ENCODE assay signal across 1 cellular context in the genomic region with DNA sequence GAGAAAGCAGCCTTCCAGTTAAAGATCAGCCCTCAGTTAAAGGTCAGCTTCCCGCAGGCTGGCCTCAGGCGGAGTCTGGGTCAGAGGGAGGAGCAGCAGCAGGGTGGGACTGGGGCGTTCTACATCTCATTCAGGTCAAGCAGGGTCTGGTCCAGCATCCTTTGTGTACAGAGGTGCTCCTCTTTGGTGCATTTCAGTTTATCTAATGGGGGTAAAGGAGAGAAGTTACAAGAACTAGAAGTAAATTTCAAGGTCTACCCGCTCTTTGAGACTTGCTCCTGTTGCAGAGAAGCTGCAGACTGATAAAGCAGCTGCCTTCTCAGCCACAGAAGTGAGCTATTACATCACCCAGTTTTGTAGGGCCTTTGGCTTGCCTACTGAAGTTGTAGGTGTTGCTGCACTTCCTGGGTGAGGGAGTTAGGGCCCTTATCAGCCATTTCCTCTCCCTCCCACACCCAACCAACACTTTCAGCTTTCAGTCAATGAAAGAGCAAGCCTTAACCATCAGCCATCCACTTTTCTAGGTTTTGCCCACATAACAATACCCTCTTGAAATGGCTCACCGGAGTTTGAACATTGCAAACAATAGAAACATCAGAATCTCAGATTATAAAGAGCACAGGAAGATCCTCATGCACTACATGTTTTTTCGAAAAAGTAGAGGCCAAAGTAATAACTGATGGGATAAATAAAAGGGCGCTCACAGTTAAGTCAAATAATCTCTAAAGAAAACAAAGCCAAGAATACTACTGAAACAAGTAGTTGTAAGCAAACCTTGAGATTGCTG.
A peak's percentile ranks its signal among the peaks of the same experiment; 100 is the strongest.
TF ChIP-seq lines count a peak whose summit lies in the region.

No MANE protein-coding gene starts in this region.

TF ChIP-seq in K562, 482 proteins besides CTCF, POLR2A, EP300 and RAD21 (continued from another document and continues in another):
- TF ChIP-seq, protein P1, sequence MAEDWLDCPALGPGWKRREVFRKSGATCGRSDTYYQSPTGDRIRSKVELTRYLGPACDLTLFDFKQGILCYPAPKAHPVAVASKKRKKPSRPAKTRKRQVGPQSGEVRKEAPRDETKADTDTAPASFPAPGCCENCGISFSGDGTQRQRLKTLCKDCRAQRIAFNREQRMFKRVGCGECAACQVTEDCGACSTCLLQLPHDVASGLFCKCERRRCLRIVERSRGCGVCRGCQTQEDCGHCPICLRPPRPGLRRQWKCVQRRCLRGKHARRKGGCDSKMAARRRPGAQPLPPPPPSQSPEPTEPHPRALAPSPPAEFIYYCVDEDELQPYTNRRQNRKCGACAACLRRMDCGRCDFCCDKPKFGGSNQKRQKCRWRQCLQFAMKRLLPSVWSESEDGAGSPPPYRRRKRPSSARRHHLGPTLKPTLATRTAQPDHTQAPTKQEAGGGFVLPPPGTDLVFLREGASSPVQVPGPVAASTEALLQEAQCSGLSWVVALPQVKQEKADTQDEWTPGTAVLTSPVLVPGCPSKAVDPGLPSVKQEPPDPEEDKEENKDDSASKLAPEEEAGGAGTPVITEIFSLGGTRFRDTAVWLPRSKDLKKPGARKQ (CRISPR knock-in tag; IDR thresholded peaks at IDR 0.05): no peak
- TF ChIP-seq, protein P2, sequence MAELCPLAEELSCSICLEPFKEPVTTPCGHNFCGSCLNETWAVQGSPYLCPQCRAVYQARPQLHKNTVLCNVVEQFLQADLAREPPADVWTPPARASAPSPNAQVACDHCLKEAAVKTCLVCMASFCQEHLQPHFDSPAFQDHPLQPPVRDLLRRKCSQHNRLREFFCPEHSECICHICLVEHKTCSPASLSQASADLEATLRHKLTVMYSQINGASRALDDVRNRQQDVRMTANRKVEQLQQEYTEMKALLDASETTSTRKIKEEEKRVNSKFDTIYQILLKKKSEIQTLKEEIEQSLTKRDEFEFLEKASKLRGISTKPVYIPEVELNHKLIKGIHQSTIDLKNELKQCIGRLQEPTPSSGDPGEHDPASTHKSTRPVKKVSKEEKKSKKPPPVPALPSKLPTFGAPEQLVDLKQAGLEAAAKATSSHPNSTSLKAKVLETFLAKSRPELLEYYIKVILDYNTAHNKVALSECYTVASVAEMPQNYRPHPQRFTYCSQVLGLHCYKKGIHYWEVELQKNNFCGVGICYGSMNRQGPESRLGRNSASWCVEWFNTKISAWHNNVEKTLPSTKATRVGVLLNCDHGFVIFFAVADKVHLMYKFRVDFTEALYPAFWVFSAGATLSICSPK (IDR thresholded peaks at IDR 0.05; ENCODE audit: borderline replicate concordance): no peak
- TF ChIP-seq, protein P3, sequence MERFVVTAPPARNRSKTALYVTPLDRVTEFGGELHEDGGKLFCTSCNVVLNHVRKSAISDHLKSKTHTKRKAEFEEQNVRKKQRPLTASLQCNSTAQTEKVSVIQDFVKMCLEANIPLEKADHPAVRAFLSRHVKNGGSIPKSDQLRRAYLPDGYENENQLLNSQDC (CRISPR knock-in tag; IDR thresholded peaks at IDR 0.05): no peak
- no peak for TF ChIP-seq RBBP5 (IDR thresholded peaks at IDR 0.05; ENCODE audit: borderline replicate concordance, insufficient read depth, low read length, poor library complexity, severe bottlenecking)
- TF ChIP-seq, protein P4, sequence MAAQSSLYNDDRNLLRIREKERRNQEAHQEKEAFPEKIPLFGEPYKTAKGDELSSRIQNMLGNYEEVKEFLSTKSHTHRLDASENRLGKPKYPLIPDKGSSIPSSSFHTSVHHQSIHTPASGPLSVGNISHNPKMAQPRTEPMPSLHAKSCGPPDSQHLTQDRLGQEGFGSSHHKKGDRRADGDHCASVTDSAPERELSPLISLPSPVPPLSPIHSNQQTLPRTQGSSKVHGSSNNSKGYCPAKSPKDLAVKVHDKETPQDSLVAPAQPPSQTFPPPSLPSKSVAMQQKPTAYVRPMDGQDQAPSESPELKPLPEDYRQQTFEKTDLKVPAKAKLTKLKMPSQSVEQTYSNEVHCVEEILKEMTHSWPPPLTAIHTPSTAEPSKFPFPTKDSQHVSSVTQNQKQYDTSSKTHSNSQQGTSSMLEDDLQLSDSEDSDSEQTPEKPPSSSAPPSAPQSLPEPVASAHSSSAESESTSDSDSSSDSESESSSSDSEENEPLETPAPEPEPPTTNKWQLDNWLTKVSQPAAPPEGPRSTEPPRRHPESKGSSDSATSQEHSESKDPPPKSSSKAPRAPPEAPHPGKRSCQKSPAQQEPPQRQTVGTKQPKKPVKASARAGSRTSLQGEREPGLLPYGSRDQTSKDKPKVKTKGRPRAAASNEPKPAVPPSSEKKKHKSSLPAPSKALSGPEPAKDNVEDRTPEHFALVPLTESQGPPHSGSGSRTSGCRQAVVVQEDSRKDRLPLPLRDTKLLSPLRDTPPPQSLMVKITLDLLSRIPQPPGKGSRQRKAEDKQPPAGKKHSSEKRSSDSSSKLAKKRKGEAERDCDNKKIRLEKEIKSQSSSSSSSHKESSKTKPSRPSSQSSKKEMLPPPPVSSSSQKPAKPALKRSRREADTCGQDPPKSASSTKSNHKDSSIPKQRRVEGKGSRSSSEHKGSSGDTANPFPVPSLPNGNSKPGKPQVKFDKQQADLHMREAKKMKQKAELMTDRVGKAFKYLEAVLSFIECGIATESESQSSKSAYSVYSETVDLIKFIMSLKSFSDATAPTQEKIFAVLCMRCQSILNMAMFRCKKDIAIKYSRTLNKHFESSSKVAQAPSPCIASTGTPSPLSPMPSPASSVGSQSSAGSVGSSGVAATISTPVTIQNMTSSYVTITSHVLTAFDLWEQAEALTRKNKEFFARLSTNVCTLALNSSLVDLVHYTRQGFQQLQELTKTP (IDR thresholded peaks at IDR 0.05; ENCODE audit: low read depth in 1 of 2, partially characterized antibody in 2 of 2): peak; percentile 9 to 90
- TF ChIP-seq HNRNPL (IDR thresholded peaks at IDR 0.05; ENCODE audit: low read depth, low read length): no peak
- no peak for TF ChIP-seq ZNF77 (CRISPR knock-in tag; IDR thresholded peaks at IDR 0.05)
- TF ChIP-seq MCM3 (IDR thresholded peaks at IDR 0.05): no peak
- no peak for TF ChIP-seq ZNF695 (CRISPR knock-in tag; IDR thresholded peaks at IDR 0.05)
- peak; percentile 58; the same call in 1 of the 2 replicates for TF ChIP-seq ZNF589 (CRISPR knock-in tag; IDR thresholded peaks at IDR 0.05; ENCODE audit: low read depth)
- peak; percentile 84 for TF ChIP-seq JUN (IDR thresholded peaks at IDR 0.05; ENCODE audit: borderline replicate concordance, low read depth, low read length)
- TF ChIP-seq JUN (CRISPR knock-in tag; IDR thresholded peaks at IDR 0.05; ENCODE audit: borderline replicate concordance): 0 out of 2 replicates have a peak, but pooled peaks have one; percentile 42
- no peak for TF ChIP-seq PURB (CRISPR knock-in tag; IDR thresholded peaks at IDR 0.05; ENCODE audit: low read depth)
- no peak for TF ChIP-seq ZNF444 (CRISPR knock-in tag; IDR thresholded peaks at IDR 0.05)
- TF ChIP-seq ILK (tag; IDR thresholded peaks at IDR 0.05; ENCODE audit: borderline replicate concordance, low read depth): no peak
- TF ChIP-seq ZNF668 (CRISPR knock-in tag; IDR thresholded peaks at IDR 0.05): no peak
- TF ChIP-seq SPI1 (IDR thresholded peaks at IDR 0.05; ENCODE audit: borderline replicate concordance, low read depth, low read length): peak; percentile 77; the same call in 1 of the 2 replicates
- TF ChIP-seq ETS2 (tag; IDR thresholded peaks at IDR 0.05; ENCODE audit: borderline replicate concordance, poor library complexity, severe bottlenecking): no peak
- no peak for TF ChIP-seq NFIX (CRISPR knock-in tag; IDR thresholded peaks at IDR 0.05; ENCODE audit: low read depth)
- TF ChIP-seq RB1 (IDR thresholded peaks at IDR 0.05; ENCODE audit: low read depth): no peak; the same call in 1 of the 2 replicates
- no peak for TF ChIP-seq MTF1 (CRISPR knock-in tag; IDR thresholded peaks at IDR 0.05; ENCODE audit: borderline replicate concordance)
- no peak for TF ChIP-seq ZNF184 (CRISPR knock-in tag; IDR thresholded peaks at IDR 0.05)
- TF ChIP-seq ZC3H11A (IDR thresholded peaks at IDR 0.05; ENCODE audit: low read depth, low read length): no peak
- TF ChIP-seq EZH2 (IDR thresholded peaks at IDR 0.05; ENCODE audit: borderline replicate concordance, low read depth, low read length): no peak
- TF ChIP-seq, protein P5, sequence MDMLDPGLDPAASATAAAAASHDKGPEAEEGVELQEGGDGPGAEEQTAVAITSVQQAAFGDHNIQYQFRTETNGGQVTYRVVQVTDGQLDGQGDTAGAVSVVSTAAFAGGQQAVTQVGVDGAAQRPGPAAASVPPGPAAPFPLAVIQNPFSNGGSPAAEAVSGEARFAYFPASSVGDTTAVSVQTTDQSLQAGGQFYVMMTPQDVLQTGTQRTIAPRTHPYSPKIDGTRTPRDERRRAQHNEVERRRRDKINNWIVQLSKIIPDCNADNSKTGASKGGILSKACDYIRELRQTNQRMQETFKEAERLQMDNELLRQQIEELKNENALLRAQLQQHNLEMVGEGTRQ (CRISPR knock-in tag; IDR thresholded peaks at IDR 0.05): no peak
- peak; percentile 80 for TF ChIP-seq NCOA1 (IDR thresholded peaks at IDR 0.05; ENCODE audit: low read depth)
- TF ChIP-seq KDM2B (CRISPR knock-in tag; IDR thresholded peaks at IDR 0.05): no peak
- peak; percentile 84 for TF ChIP-seq ZKSCAN1 (IDR thresholded peaks at IDR 0.05; ENCODE audit: low read depth, low read length)
- no peak for TF ChIP-seq E2F5 (CRISPR knock-in tag; IDR thresholded peaks at IDR 0.05)
- TF ChIP-seq ZFP30 (CRISPR knock-in tag; IDR thresholded peaks at IDR 0.05; ENCODE audit: borderline replicate concordance): no peak
- no peak for TF ChIP-seq SAFB2 (IDR thresholded peaks at IDR 0.05; ENCODE audit: borderline replicate concordance, low read depth, low read length, severe bottlenecking)
- no peak for TF ChIP-seq ZNF408 (CRISPR knock-in tag; IDR thresholded peaks at IDR 0.05; ENCODE audit: low read depth)
- TF ChIP-seq FOXJ3 (CRISPR knock-in tag; IDR thresholded peaks at IDR 0.05): no peak
- TF ChIP-seq, protein P6, sequence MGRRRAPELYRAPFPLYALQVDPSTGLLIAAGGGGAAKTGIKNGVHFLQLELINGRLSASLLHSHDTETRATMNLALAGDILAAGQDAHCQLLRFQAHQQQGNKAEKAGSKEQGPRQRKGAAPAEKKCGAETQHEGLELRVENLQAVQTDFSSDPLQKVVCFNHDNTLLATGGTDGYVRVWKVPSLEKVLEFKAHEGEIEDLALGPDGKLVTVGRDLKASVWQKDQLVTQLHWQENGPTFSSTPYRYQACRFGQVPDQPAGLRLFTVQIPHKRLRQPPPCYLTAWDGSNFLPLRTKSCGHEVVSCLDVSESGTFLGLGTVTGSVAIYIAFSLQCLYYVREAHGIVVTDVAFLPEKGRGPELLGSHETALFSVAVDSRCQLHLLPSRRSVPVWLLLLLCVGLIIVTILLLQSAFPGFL (CRISPR knock-in tag; IDR thresholded peaks at IDR 0.05): no peak
- peak; percentile 22; the same call in 1 of the 2 replicates for TF ChIP-seq HDGF (IDR thresholded peaks at IDR 0.05)
- peak; percentile 80 for TF ChIP-seq GABPA (tag; conservative IDR thresholded peaks at IDR 0.05; ENCODE audit: low read depth)
- no peak for TF ChIP-seq MAFG (tag; conservative IDR thresholded peaks at IDR 0.05)
- TF ChIP-seq BHLHE40 (IDR thresholded peaks at IDR 0.05; ENCODE audit: low read length): peak; percentile 53
- no peak for TF ChIP-seq SNRNP70 (optimal IDR thresholded peaks at IDR 0.05; ENCODE audit: low read depth, low read length)
- TF ChIP-seq, protein P7, sequence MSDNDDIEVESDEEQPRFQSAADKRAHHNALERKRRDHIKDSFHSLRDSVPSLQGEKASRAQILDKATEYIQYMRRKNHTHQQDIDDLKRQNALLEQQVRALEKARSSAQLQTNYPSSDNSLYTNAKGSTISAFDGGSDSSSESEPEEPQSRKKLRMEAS (CRISPR knock-in tag; IDR thresholded peaks at IDR 0.05): no peak
- TF ChIP-seq TOE1 (IDR thresholded peaks at IDR 0.05; ENCODE audit: borderline replicate concordance): no peak; the same call in none of the 2 replicates
- no peak for TF ChIP-seq TOE1 (CRISPR knock-in tag; IDR thresholded peaks at IDR 0.05; ENCODE audit: borderline replicate concordance, low read depth)
- 0 out of 4 replicates have a peak, but pooled peaks of 1 of the 2 experiments have one; percentile 63 for TF ChIP-seq ARNT (IDR thresholded peaks at IDR 0.05)
- TF ChIP-seq TAF1 (IDR thresholded peaks at IDR 0.05; ENCODE audit: control insufficient read depth, extremely low read depth, insufficient read depth, low read length, severe bottlenecking): peak; percentile 61
- TF ChIP-seq NRF1 (conservative IDR thresholded peaks at IDR 0.05 in 1 of 2, IDR thresholded peaks at IDR 0.05 in 1 of 2): 0 out of 4 replicates have a peak, but pooled peaks of 1 of the 2 experiments have one; percentile 25
- no peak for TF ChIP-seq ZNF507 (tag; conservative IDR thresholded peaks at IDR 0.05)
- peak; percentile 12; the same call in 1 of the 2 replicates for TF ChIP-seq ELF4 (CRISPR knock-in tag; IDR thresholded peaks at IDR 0.05)
- no peak for TF ChIP-seq RFX1 (IDR thresholded peaks at IDR 0.05)
- TF ChIP-seq ETV6 (IDR thresholded peaks at IDR 0.05; ENCODE audit: borderline replicate concordance in 1 of 2, low read depth in 2 of 2, low read length in 1 of 2): peak; percentile 88 to 89; a peak in 2 of 4 replicates
- no peak for TF ChIP-seq ETV6 (CRISPR knock-in tag; IDR thresholded peaks at IDR 0.05; ENCODE audit: borderline replicate concordance)
- TF ChIP-seq MECOM (CRISPR knock-in tag; IDR thresholded peaks at IDR 0.05): no peak
- no peak for TF ChIP-seq CAMTA2 (CRISPR knock-in tag; conservative IDR thresholded peaks at IDR 0.05)
- TF ChIP-seq, protein P8, sequence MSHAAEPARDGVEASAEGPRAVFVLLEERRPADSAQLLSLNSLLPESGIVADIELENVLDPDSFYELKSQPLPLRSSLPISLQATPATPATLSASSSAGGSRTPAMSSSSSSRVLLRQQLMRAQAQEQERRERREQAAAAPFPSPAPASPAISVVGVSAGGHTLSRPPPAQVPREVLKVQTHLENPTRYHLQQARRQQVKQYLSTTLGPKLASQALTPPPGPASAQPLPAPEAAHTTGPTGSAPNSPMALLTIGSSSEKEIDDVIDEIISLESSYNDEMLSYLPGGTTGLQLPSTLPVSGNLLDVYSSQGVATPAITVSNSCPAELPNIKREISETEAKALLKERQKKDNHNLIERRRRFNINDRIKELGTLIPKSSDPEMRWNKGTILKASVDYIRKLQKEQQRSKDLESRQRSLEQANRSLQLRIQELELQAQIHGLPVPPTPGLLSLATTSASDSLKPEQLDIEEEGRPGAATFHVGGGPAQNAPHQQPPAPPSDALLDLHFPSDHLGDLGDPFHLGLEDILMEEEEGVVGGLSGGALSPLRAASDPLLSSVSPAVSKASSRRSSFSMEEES (CRISPR knock-in tag; IDR thresholded peaks at IDR 0.05): no peak
- TF ChIP-seq, protein P9, sequence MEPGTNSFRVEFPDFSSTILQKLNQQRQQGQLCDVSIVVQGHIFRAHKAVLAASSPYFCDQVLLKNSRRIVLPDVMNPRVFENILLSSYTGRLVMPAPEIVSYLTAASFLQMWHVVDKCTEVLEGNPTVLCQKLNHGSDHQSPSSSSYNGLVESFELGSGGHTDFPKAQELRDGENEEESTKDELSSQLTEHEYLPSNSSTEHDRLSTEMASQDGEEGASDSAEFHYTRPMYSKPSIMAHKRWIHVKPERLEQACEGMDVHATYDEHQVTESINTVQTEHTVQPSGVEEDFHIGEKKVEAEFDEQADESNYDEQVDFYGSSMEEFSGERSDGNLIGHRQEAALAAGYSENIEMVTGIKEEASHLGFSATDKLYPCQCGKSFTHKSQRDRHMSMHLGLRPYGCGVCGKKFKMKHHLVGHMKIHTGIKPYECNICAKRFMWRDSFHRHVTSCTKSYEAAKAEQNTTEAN (CRISPR knock-in tag; IDR thresholded peaks at IDR 0.05): no peak
